28 cellular contexts compared by ENCODE assay signal in the genomic region with DNA sequence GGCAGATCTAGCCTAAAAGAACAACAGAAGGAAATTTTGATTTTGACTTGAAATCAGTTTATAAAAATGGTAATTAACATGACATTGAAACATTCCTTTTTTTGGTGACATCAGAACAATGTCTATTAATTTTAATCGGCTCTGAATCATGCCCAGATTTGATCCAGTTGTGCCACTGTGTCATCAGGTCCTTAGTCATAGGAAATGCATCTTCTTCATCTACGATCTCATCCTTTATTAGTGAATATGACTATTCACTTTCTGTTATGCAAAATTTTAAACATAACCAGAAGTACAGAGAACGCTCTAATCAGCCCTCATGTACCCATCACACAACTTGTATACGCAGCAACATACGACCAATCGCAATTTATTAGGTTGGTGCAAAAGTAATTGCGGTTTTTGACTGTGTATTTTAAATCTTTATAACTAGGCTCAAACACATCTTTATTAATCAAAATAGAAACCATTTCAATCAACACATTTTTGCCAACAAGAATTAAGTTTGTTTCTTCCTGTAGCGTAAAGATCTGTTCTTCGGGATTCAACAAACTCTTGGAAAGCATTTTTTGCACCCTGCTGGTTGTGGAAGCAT. TPM values are rescaled to one million over a fixed set of nuclear protein-coding genes. Genes with fewer than 3 reads are reported as not detected.
DNase-seq lines count a peak whose midpoint lies in the region; ATAC-seq and TF ChIP-seq lines count a peak whose summit lies in the region.
"Had no signal": no experiment of that assay in that cellular context is flagged by ENCODE, and none has a peak within 500 bp of the region (broad histone marks: within the 10 kb centered on the region; RNA-seq: fewer than 3 reads in every experiment).

No MANE protein-coding gene starts in this region.

- WGBS in heart right ventricle, 2 donors = 91 to 95% methylated on average over 9 of the region's 9 CpGs

- POLR2A ChIA-PET in RWPE1 (lab: Yijun Ruan, JAX; ENCODE audit: low non-redundant PET) = no interaction called here

- no peaks in the 10 kb centered on the region for H3K9me3 ChIP-seq in SJCRH30 (replicated peaks)
- H3K9me3 ChIP-seq in heart right ventricle = no peaks in the 10 kb centered on the region
- H3K9me3 ChIP-seq: Caco-2, esophagus muscularis mucosa, psoas muscle, transverse colon had no signal

- no peaks in the 10 kb centered on the region for H3K27me3 ChIP-seq in SJCRH30
- no peaks in the 10 kb centered on the region for H3K27me3 ChIP-seq in heart right ventricle
- H3K27me3 ChIP-seq: esophagus muscularis mucosa, transverse colon had no signal

- H3K36me3 ChIP-seq in SJCRH30 = no peaks in the 10 kb centered on the region
- H3K36me3 ChIP-seq in heart right ventricle = no peaks in the 10 kb centered on the region
- H3K36me3 ChIP-seq: esophagus muscularis mucosa, transverse colon had no signal

- ATAC-seq in GM18868 (IDR thresholded peaks at IDR 0.05; ENCODE audit: unreplicated experiment) (no peak), heart right ventricle (no peak)
- ATAC-seq: effector memory CD8-positive, alpha-beta T cell; GM12878; natural killer cell; psoas muscle; stimulated activated effector memory CD8-positive, alpha-beta T cell treated with anti-CD3 and anti-CD28 coated beads, Interleukin-12 subunit alpha, Interleukin-12 subunit beta, amount 100 ng/mL, for 72 hours had no signal

- H3K4me3 ChIP-seq in AG10803 (ENCODE audit: low read length) (no peak overlapping the region), fibroblast of mammary gland (ENCODE audit: control insufficient read depth, low read depth, low read length) (no peak overlapping the region), SJCRH30 (no peak overlapping the region), heart right ventricle (no peak overlapping the region)
- H3K4me3 ChIP-seq: esophagus muscularis mucosa, GM12878, lung, PC-9, psoas muscle, transverse colon had no signal

- TF ChIP-seq CTCF in AG10803 (conservative IDR thresholded peaks at IDR 0.05; ENCODE audit: low read length) (no peak), RWPE1 (conservative IDR thresholded peaks at IDR 0.05; ENCODE audit: low read depth) (no peak), fibroblast of mammary gland (conservative IDR thresholded peaks at IDR 0.05; ENCODE audit: control insufficient read depth, insufficient read depth, low read depth, low read length) (no peak), heart right ventricle (IDR thresholded peaks at IDR 0.05) (no peak)

- CTCF ChIA-PET in RWPE1 (lab: Yijun Ruan, JAX) = interaction anchor here (0.6 kb wide), 1 partner anchor 91 kb away, joined by 6 read pairs; no protein-coding TSS in a partner anchor

- intact Hi-C loops in heart right ventricle (cut with DNase I) = no loop called here

- H3K27ac ChIP-seq in RWPE1 = no peak overlapping the region
- H3K27ac ChIP-seq in SJCRH30 = no peak overlapping the region
- H3K27ac ChIP-seq in heart right ventricle = no peak overlapping the region
- H3K27ac ChIP-seq: esophagus muscularis mucosa, PC-9, psoas muscle, transverse colon had no signal

- H3K4me1 ChIP-seq in SJCRH30 (no peaks in the 10 kb centered on the region), heart right ventricle (peaks cover 0 to 28% (median 10%) of the 10 kb centered on the region in 9 donors)
- H3K4me1 ChIP-seq: Caco-2, psoas muscle, transverse colon had no signal

- DNase-seq in AG10803 (ENCODE audit: low read depth) = peak; percentile 31
- DNase-seq in EH (ENCODE audit: low read depth) = peak; percentile 28
- DNase-seq in RWPE1 (ENCODE audit: low spot score) = peak; percentile 44
- peak; percentile 41 for DNase-seq in fibroblast of mammary gland (ENCODE audit: low read depth)
- no peak for DNase-seq in SJCRH30
- DNase-seq in DMS 273 (lab: John Stamatoyannopoulos, UW; ENCODE audit: unreplicated experiment) = no peak
- no peak for DNase-seq in heart right ventricle
- DNase-seq: activated CD4-positive, alpha-beta T cell treated with anti-CD3 and anti-CD28 coated beads for 48 hours; C1 segment of cervical spinal cord; Caco-2; central memory CD4-positive, alpha-beta T cell; effector memory CD8-positive, alpha-beta T cell; KBM-7; natural killer cell; NCI-H1417 treated with DMSO at 0.1 percent for 48 hours; NCI-H2081; NCI-H526; NK-92 treated with Interleukin-12 subunit alpha and Interleukin-12 subunit beta, amount 100 ng/mL, for 24 hours; PC-9; psoas muscle; Right ventricle myocardium superior; stimulated activated CD4-positive, alpha-beta T cell treated with anti-CD3 and anti-CD28 coated beads, Interleukin-4, amount 100 ng/mL, for 24 hours; transverse colon had no signal

RNA-seq across cellular contexts. Expression of gene TLR5, which starts 40.3 kb away (rescaled TPM):
- 0.06 and 0.10 TPM in 2 replicates for total RNA-seq in SJCRH30 (2014; rRNA removed; shearing (Covaris generic))
- total RNA-seq in heart right ventricle = 1 to 10 TPM in 8 of 10 donors, under 1 TPM in 2; 0.91 to 5.0 (median 1.5) TPM
- 1 to 10 TPM in 1 of 2 donors, under 1 TPM in 1; 0.45 to 1.1 TPM for polyA plus RNA-seq in heart right ventricle

Comparison
In these comparisons a context has a peak if more than half of its experiments do, and no peak if none do; other contexts are left out.
1. DNase-seq: peak in AG10803 (single experiment), EH (single experiment), RWPE1 (single experiment) and fibroblast of mammary gland (single experiment); none in SJCRH30 (0 of 2), DMS 273 (single experiment) and heart right ventricle (0 of 2).